In genomic region chr12:45674583-45674982, GRCh38 we compare ENCODE assay signal across 1 cellular context.
TF ChIP-seq lines count a peak whose summit lies in the region.

No MANE protein-coding gene starts in this region.

TF ChIP-seq in Ishikawa, 13 proteins besides CTCF, POLR2A, EP300 and RAD21 (continued from another document):
- peak; percentile 74; the same call in 1 of the 2 replicates for TF ChIP-seq MAX (IDR thresholded peaks at IDR 0.05)
- no peak for TF ChIP-seq TAF1 (IDR thresholded peaks at IDR 0.05; ENCODE audit: low read depth)
- no peak for TF ChIP-seq TCF12 (IDR thresholded peaks at IDR 0.05; ENCODE audit: low read depth)
- TF ChIP-seq YY1 (IDR thresholded peaks at IDR 0.05; ENCODE audit: low read depth), result no peak
- no peak for TF ChIP-seq EGR1 (IDR thresholded peaks at IDR 0.05)
- no peak; the same call in 1 of the 2 replicates for TF ChIP-seq TEAD4 (IDR thresholded peaks at IDR 0.05)
- TF ChIP-seq USF1 (IDR thresholded peaks at IDR 0.05), result no peak
